1 cellular context compared by ENCODE assay signal in the genomic region with DNA sequence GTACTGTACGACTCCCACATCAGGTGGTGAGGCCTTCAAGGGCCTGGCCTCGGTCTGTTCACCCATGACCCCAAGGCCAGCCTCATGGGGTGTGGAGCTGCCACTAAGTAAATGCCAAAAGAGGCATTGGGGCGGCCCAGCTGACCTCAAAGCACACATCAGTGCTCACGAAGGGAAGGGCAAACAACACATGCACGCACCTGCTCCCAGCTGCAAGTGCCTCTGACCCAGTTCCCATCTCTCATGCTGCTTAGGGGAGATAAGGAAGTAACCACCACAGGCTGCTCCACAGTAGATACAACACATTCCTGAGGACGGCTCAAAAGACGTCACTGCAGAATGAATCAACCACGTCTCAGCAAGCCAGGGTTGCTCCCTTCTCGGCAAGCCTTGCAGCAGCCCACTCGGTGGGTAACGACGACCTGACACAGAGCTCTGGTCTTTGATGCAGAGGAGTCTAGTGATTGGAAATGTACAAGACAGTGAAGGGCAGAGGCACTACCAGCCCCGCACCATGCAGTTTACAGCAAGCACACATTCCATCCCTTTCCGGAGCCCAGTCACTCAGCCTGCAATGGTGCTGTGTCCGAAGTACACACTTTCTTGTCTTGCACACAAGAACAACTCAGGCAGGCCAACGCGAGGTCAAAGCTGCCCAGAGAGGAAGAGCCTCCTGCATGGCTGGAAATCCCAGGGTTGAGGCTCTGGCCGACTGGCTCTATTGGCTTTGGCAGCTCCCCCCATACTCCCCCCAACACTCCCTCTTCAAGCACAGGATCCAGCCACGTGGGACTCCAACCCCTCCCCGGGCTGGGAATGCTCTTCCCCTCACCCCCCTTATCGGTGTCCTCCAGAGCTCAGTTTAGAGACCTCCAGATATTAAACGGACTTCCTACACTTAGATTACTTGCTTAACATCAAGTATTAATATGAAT.
TF ChIP-seq lines count a peak whose summit lies in the region.

No MANE protein-coding gene starts in this region.

TF ChIP-seq in HepG2, 621 proteins besides CTCF, POLR2A, EP300 and RAD21 (continued from another document and continues in another):
- TF ChIP-seq, protein P1, sequence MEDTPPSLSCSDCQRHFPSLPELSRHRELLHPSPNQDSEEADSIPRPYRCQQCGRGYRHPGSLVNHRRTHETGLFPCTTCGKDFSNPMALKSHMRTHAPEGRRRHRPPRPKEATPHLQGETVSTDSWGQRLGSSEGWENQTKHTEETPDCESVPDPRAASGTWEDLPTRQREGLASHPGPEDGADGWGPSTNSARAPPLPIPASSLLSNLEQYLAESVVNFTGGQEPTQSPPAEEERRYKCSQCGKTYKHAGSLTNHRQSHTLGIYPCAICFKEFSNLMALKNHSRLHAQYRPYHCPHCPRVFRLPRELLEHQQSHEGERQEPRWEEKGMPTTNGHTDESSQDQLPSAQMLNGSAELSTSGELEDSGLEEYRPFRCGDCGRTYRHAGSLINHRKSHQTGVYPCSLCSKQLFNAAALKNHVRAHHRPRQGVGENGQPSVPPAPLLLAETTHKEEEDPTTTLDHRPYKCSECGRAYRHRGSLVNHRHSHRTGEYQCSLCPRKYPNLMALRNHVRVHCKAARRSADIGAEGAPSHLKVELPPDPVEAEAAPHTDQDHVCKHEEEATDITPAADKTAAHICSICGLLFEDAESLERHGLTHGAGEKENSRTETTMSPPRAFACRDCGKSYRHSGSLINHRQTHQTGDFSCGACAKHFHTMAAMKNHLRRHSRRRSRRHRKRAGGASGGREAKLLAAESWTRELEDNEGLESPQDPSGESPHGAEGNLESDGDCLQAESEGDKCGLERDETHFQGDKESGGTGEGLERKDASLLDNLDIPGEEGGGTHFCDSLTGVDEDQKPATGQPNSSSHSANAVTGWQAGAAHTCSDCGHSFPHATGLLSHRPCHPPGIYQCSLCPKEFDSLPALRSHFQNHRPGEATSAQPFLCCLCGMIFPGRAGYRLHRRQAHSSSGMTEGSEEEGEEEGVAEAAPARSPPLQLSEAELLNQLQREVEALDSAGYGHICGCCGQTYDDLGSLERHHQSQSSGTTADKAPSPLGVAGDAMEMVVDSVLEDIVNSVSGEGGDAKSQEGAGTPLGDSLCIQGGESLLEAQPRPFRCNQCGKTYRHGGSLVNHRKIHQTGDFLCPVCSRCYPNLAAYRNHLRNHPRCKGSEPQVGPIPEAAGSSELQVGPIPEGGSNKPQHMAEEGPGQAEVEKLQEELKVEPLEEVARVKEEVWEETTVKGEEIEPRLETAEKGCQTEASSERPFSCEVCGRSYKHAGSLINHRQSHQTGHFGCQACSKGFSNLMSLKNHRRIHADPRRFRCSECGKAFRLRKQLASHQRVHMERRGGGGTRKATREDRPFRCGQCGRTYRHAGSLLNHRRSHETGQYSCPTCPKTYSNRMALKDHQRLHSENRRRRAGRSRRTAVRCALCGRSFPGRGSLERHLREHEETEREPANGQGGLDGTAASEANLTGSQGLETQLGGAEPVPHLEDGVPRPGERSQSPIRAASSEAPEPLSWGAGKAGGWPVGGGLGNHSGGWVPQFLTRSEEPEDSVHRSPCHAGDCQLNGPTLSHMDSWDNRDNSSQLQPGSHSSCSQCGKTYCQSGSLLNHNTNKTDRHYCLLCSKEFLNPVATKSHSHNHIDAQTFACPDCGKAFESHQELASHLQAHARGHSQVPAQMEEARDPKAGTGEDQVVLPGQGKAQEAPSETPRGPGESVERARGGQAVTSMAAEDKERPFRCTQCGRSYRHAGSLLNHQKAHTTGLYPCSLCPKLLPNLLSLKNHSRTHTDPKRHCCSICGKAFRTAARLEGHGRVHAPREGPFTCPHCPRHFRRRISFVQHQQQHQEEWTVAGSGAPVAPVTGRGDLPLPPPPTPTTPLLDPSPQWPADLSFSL (CRISPR knock-in tag; IDR thresholded peaks at IDR 0.05) = peak; percentile 50; the same call in 1 of the 2 replicates
- no peak for TF ChIP-seq TAF1 (CRISPR knock-in tag; IDR thresholded peaks at IDR 0.05)
- no peak for TF ChIP-seq ZNF468 (CRISPR knock-in tag; IDR thresholded peaks at IDR 0.05)
- TF ChIP-seq GATAD1 (CRISPR knock-in tag; IDR thresholded peaks at IDR 0.05) = no peak
- no peak for TF ChIP-seq ZNF562 (CRISPR knock-in tag; IDR thresholded peaks at IDR 0.05; ENCODE audit: borderline replicate concordance)
- TF ChIP-seq U2AF1 (optimal IDR thresholded peaks at IDR 0.05; ENCODE audit: low read depth, low read length) = no peak
- TF ChIP-seq ZNF713 (CRISPR knock-in tag; IDR thresholded peaks at IDR 0.05) = no peak
- TF ChIP-seq, protein P2, sequence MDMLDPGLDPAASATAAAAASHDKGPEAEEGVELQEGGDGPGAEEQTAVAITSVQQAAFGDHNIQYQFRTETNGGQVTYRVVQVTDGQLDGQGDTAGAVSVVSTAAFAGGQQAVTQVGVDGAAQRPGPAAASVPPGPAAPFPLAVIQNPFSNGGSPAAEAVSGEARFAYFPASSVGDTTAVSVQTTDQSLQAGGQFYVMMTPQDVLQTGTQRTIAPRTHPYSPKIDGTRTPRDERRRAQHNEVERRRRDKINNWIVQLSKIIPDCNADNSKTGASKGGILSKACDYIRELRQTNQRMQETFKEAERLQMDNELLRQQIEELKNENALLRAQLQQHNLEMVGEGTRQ (IDR thresholded peaks at IDR 0.05; ENCODE audit: low read depth, low read length) = no peak
- TF ChIP-seq, protein P2 (CRISPR knock-in tag; IDR thresholded peaks at IDR 0.05; ENCODE audit: borderline replicate concordance) = no peak
- no peak for TF ChIP-seq SIX4 (CRISPR knock-in tag; IDR thresholded peaks at IDR 0.05)
- no peak for TF ChIP-seq ZNF644 (CRISPR knock-in tag; IDR thresholded peaks at IDR 0.05; ENCODE audit: low read depth)
- TF ChIP-seq, protein P3, sequence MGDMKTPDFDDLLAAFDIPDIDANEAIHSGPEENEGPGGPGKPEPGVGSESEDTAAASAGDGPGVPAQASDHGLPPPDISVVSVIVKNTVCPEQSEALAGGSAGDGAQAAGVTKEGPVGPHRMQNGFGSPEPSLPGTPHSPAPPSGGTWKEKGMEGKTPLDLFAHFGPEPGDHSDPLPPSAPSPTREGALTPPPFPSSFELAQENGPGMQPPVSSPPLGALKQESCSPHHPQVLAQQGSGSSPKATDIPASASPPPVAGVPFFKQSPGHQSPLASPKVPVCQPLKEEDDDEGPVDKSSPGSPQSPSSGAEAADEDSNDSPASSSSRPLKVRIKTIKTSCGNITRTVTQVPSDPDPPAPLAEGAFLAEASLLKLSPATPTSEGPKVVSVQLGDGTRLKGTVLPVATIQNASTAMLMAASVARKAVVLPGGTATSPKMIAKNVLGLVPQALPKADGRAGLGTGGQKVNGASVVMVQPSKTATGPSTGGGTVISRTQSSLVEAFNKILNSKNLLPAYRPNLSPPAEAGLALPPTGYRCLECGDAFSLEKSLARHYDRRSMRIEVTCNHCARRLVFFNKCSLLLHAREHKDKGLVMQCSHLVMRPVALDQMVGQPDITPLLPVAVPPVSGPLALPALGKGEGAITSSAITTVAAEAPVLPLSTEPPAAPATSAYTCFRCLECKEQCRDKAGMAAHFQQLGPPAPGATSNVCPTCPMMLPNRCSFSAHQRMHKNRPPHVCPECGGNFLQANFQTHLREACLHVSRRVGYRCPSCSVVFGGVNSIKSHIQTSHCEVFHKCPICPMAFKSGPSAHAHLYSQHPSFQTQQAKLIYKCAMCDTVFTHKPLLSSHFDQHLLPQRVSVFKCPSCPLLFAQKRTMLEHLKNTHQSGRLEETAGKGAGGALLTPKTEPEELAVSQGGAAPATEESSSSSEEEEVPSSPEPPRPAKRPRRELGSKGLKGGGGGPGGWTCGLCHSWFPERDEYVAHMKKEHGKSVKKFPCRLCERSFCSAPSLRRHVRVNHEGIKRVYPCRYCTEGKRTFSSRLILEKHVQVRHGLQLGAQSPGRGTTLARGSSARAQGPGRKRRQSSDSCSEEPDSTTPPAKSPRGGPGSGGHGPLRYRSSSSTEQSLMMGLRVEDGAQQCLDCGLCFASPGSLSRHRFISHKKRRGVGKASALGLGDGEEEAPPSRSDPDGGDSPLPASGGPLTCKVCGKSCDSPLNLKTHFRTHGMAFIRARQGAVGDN (CRISPR knock-in tag; IDR thresholded peaks at IDR 0.05) = peak; percentile 59
- TF ChIP-seq GABPA (IDR thresholded peaks at IDR 0.05; ENCODE audit: low read depth, low read length) = no peak
- no peak for TF ChIP-seq GABPA (CRISPR knock-in tag; IDR thresholded peaks at IDR 0.05; ENCODE audit: low read depth)
- peak; percentile 60 for TF ChIP-seq SALL1 (CRISPR knock-in tag; IDR thresholded peaks at IDR 0.05)
- TF ChIP-seq, protein P4, sequence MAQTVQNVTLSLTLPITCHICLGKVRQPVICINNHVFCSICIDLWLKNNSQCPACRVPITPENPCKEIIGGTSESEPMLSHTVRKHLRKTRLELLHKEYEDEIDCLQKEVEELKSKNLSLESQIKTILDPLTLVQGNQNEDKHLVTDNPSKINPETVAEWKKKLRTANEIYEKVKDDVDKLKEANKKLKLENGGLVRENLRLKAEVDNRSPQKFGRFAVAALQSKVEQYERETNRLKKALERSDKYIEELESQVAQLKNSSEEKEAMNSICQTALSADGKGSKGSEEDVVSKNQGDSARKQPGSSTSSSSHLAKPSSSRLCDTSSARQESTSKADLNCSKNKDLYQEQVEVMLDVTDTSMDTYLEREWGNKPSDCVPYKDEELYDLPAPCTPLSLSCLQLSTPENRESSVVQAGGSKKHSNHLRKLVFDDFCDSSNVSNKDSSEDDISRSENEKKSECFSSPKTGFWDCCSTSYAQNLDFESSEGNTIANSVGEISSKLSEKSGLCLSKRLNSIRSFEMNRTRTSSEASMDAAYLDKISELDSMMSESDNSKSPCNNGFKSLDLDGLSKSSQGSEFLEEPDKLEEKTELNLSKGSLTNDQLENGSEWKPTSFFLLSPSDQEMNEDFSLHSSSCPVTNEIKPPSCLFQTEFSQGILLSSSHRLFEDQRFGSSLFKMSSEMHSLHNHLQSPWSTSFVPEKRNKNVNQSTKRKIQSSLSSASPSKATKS (CRISPR knock-in tag; IDR thresholded peaks at IDR 0.05) = no peak
- TF ChIP-seq, protein P5, sequence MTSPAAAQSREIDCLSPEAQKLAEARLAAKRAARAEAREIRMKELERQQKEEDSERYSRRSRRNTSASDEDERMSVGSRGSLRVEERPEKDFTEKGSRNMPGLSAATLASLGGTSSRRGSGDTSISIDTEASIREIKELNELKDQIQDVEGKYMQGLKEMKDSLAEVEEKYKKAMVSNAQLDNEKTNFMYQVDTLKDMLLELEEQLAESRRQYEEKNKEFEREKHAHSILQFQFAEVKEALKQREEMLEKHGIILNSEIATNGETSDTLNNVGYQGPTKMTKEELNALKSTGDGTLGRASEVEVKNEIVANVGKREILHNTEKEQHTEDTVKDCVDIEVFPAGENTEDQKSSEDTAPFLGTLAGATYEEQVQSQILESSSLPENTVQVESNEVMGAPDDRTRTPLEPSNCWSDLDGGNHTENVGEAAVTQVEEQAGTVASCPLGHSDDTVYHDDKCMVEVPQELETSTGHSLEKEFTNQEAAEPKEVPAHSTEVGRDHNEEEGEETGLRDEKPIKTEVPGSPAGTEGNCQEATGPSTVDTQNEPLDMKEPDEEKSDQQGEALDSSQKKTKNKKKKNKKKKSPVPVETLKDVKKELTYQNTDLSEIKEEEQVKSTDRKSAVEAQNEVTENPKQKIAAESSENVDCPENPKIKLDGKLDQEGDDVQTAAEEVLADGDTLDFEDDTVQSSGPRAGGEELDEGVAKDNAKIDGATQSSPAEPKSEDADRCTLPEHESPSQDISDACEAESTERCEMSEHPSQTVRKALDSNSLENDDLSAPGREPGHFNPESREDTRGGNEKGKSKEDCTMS (CRISPR knock-in tag; conservative IDR thresholded peaks at IDR 0.05) = no peak
- TF ChIP-seq, protein P6, sequence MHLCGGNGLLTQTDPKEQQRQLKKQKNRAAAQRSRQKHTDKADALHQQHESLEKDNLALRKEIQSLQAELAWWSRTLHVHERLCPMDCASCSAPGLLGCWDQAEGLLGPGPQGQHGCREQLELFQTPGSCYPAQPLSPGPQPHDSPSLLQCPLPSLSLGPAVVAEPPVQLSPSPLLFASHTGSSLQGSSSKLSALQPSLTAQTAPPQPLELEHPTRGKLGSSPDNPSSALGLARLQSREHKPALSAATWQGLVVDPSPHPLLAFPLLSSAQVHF (CRISPR knock-in tag; IDR thresholded peaks at IDR 0.05) = no peak
- TF ChIP-seq ZFP90 (CRISPR knock-in tag; IDR thresholded peaks at IDR 0.05; ENCODE audit: borderline replicate concordance) = no peak
- no peak for TF ChIP-seq KLF16 (CRISPR knock-in tag; IDR thresholded peaks at IDR 0.05)
- TF ChIP-seq, protein P7, sequence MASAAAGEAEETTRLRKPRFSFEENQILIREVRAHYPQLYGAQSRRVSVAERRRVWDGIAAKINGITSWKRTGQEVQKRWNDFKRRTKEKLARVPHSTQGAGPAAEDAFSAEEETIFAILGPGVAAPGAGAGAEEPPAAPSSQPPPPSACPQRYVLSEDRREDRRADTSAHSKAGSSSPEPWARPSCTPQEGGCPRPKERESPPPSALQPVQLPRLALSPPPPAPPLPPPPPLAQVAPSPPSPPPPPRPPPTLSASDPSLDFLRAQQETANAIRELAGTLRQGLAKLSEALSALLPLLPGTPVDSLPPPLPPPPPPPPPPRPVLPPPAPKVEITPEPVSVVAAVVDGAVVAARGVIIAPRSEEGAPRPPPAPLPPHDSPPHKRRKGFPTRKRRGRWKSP (CRISPR knock-in tag; IDR thresholded peaks at IDR 0.05) = no peak
- no peak for TF ChIP-seq RFX3 (CRISPR knock-in tag; IDR thresholded peaks at IDR 0.05)
- TF ChIP-seq, protein P8, sequence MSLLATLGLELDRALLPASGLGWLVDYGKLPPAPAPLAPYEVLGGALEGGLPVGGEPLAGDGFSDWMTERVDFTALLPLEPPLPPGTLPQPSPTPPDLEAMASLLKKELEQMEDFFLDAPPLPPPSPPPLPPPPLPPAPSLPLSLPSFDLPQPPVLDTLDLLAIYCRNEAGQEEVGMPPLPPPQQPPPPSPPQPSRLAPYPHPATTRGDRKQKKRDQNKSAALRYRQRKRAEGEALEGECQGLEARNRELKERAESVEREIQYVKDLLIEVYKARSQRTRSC (CRISPR knock-in tag; IDR thresholded peaks at IDR 0.05; ENCODE audit: low read depth) = no peak
- no peak for TF ChIP-seq FOXC1 (CRISPR knock-in tag; IDR thresholded peaks at IDR 0.05; ENCODE audit: borderline replicate concordance)
- TF ChIP-seq, protein P9, sequence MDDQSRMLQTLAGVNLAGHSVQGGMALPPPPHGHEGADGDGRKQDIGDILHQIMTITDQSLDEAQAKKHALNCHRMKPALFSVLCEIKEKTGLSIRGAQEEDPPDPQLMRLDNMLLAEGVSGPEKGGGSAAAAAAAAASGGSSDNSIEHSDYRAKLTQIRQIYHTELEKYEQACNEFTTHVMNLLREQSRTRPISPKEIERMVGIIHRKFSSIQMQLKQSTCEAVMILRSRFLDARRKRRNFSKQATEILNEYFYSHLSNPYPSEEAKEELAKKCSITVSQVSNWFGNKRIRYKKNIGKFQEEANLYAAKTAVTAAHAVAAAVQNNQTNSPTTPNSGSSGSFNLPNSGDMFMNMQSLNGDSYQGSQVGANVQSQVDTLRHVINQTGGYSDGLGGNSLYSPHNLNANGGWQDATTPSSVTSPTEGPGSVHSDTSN (CRISPR knock-in tag; IDR thresholded peaks at IDR 0.05; ENCODE audit: borderline replicate concordance) = no peak
- no peak for TF ChIP-seq PHF8 (CRISPR knock-in tag; IDR thresholded peaks at IDR 0.05)
- no peak for TF ChIP-seq MED1 (CRISPR knock-in tag; IDR thresholded peaks at IDR 0.05)
